In the genomic region with DNA sequence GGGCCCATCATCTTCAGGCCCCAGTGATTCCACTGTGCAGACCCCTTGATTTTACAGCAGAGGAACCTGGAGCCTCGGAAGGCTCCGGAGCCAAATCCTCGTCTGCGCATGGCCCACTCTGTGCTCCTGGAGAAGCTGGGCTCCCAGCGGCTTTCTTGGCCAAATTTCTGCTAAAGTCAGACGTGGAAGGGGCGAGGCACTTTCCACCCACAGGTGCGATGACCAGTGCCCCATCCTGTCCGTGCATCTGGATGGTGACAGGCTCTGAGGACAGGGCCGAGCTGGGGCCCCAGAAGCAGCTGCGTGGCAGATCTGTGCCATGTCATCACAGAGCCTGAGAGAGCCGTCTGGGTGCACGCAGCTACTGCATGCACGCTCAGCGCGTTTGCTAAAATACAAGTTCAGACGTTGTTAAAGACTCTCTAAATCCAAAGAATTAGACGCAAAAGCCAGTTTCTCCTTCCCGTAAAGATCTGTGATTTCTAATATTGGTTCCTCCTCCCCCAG, we compare ENCODE assay signal across 23 cellular contexts.
"Had no signal": no experiment of that assay in that cellular context is flagged by ENCODE, and none has a peak within 500 bp of the region (broad histone marks: within the 10 kb centered on the region; RNA-seq: fewer than 3 reads in every experiment).

No MANE protein-coding gene starts in this region.

- FAIRE-seq: urothelium cell line had no signal

- H3K4me1 ChIP-seq: heart right ventricle, parathyroid adenoma, right atrium auricular region, suprapubic skin, tibial artery, upper lobe of right lung had no signal

- H2AFZ ChIP-seq: hepatocyte, parathyroid adenoma had no signal

- H3K36me3 ChIP-seq: heart right ventricle, neutrophil, right atrium auricular region, suprapubic skin, thoracic aorta, tibial artery, upper lobe of right lung had no signal

- H3K9ac ChIP-seq: parathyroid adenoma had no signal

- H3K27ac ChIP-seq: heart right ventricle, hepatocyte, neutrophil, parathyroid adenoma, right atrium auricular region, skin epidermis, suprapubic skin, thoracic aorta, tibial artery, upper lobe of right lung had no signal

- H3K27me3 ChIP-seq: heart right ventricle, hepatocyte, right atrium auricular region, suprapubic skin, tibial artery, upper lobe of right lung had no signal

- ATAC-seq: left cardiac atrium; left lobe of liver; sciatic nerve; stimulated activated effector memory CD8-positive, alpha-beta T cell treated with anti-CD3 and anti-CD28 coated beads, Interleukin-12 subunit alpha, Interleukin-12 subunit beta, amount 100 ng/mL, for 72 hours; upper lobe of right lung had no signal

- H3K4me3 ChIP-seq: heart right ventricle, hepatocyte, right atrium auricular region, skin epidermis, suprapubic skin, thoracic aorta, tibial artery, upper lobe of right lung had no signal

- H3K9me3 ChIP-seq: neutrophil, right atrium auricular region, suprapubic skin, thoracic aorta, tibial artery, upper lobe of right lung had no signal

- DNase-seq: heart right ventricle; islet precursor cell; kidney glomerular epithelial cell; left cardiac atrium; midbrain; naive B cell; occipital lobe; stimulated activated CD4-positive, alpha-beta T cell treated with anti-CD3 and anti-CD28 coated beads, Interleukin-4, amount 100 ng/mL, for 24 hours; stimulated activated naive CD4-positive, alpha-beta T cell; tibial artery; trophoblast cell; upper lobe of right lung had no signal

- H3K4me2 ChIP-seq: hepatocyte had no signal

- H3K79me2 ChIP-seq: hepatocyte, parathyroid adenoma had no signal
